Comparison of ENCODE assay signal across 1 cellular context in genomic region chr10:85699066-85699465, GRCh38.
DNase-seq lines count a peak whose midpoint lies in the region.
"Not testable (repeated sequence)": the region's sequence is repeated elsewhere in the genome, so short reads cannot be mapped to it uniquely, and the experiment has no call there.

No MANE protein-coding gene starts in this region.

- not testable (repeated sequence) for H2BK12ac ChIP-seq in trophoblast cell (ENCODE audit: low read length)

- H2BK5ac ChIP-seq in trophoblast cell (ENCODE audit: low read depth, low read length, poor library complexity): not testable (repeated sequence)

- H3K4me3 ChIP-seq in trophoblast cell (ENCODE audit: low read depth, low read length): not testable (repeated sequence)

- not testable (repeated sequence) for H4K8ac ChIP-seq in trophoblast cell (ENCODE audit: low read depth, low read length)

- not testable (repeated sequence) for H2AFZ ChIP-seq in trophoblast cell (ENCODE audit: insufficient read depth, low read length, poor library complexity)

- not testable (repeated sequence) for H3K27ac ChIP-seq in trophoblast cell (ENCODE audit: low read depth, low read length)

- not testable (repeated sequence) for H2AK5ac ChIP-seq in trophoblast cell (ENCODE audit: low read length)

- not testable (repeated sequence) for H3K18ac ChIP-seq in trophoblast cell (ENCODE audit: low read length)

- not testable (repeated sequence) for H3K9ac ChIP-seq in trophoblast cell (ENCODE audit: low read length)

- not testable (repeated sequence) for H3K23ac ChIP-seq in trophoblast cell (ENCODE audit: low read length)

- not testable (repeated sequence) for H2BK120ac ChIP-seq in trophoblast cell (ENCODE audit: insufficient read depth, low read length, poor library complexity)

- H3K36me3 ChIP-seq in trophoblast cell (ENCODE audit: control insufficient read depth in 1 of 2, insufficient read depth in 2 of 2, low read length in 2 of 2): not testable (repeated sequence)

- WGBS in trophoblast cell (ENCODE audit: extremely low coverage, insufficient coverage, insufficient read length): no CpG with 5 or more reads among the region's 4 CpGs

- not testable (repeated sequence) for H3K79me2 ChIP-seq in trophoblast cell (ENCODE audit: control insufficient read depth, insufficient read depth, low read length, poor library complexity)

- H3K4me1 ChIP-seq in trophoblast cell (ENCODE audit: control insufficient read depth in 1 of 2, insufficient read depth in 2 of 2, low read length in 2 of 2): not testable (repeated sequence)

- H3K4ac ChIP-seq in trophoblast cell (ENCODE audit: low read depth, low read length): not testable (repeated sequence)

- not testable (repeated sequence) for H4K91ac ChIP-seq in trophoblast cell (ENCODE audit: low read depth, low read length)

- not testable (repeated sequence) for H4K12ac ChIP-seq in trophoblast cell (ENCODE audit: low read depth, low read length)

- not testable (repeated sequence) for H3K4me2 ChIP-seq in trophoblast cell (ENCODE audit: low read length)

- not testable (repeated sequence) for H3K27me3 ChIP-seq in trophoblast cell (ENCODE audit: insufficient read depth, low read length)

- not testable (repeated sequence) for H3K9me3 ChIP-seq in trophoblast cell (ENCODE audit: insufficient read depth, low read depth, low read length)

- not testable (repeated sequence) for H3K79me1 ChIP-seq in trophoblast cell (ENCODE audit: low read length)

- H3K14ac ChIP-seq in trophoblast cell (ENCODE audit: low read length): not testable (repeated sequence)

- peak; percentile 60 to 80 for DNase-seq in trophoblast cell
